8 cellular contexts compared by ENCODE assay signal in the genomic region with DNA sequence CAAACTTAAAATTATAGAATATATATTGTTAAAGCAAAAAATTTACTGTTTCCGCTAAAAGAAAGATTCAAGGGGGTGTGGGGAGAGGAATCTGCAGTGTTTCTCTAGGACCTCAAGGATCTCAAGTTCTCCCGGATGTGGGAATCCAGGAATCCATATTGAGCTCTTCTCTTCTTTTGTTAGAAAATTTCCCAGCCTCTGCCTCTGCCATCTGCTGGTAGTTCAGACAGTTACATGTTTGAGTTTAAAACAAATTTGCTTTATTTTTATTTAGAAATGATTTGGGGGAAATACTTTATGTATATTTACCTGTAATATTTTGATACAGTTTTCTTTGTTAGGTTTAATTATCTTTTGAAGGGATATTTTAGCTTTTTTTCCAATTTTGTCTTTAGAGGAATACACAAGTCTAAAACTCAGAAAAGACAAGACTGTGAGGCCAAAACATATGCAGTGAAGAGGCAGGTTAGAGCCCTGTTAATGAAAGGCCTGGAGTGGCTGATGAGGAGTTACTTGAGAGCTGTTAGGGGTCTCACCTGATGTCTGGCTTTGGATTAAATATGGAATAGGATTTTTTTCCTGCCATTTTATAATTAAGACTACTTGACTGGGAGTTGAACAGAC.
DNase-seq lines count a peak whose midpoint lies in the region; ATAC-seq and TF ChIP-seq lines count a peak whose summit lies in the region.

No MANE protein-coding gene starts in this region.

- intact Hi-C loops in upper lobe of right lung (cut with DNase I), result no loop called here

- H3K9me3 ChIP-seq in SJCRH30 (replicated peaks) (no peaks in the 10 kb centered on the region), upper lobe of right lung (no peaks in the 10 kb centered on the region)

- H3K27ac ChIP-seq in SJCRH30 (no peak overlapping the region), upper lobe of right lung (no peak overlapping the region)

- ATAC-seq in upper lobe of right lung (peak; percentile 46), GM19397 (IDR thresholded peaks at IDR 0.05; ENCODE audit: unreplicated experiment) (no peak), GM18867 (IDR thresholded peaks at IDR 0.05; ENCODE audit: unreplicated experiment) (no peak), HG03432 (IDR thresholded peaks at IDR 0.05; ENCODE audit: unreplicated experiment) (no peak)

- DNase-seq in AG08396 (ENCODE audit: low spot score), result peak; percentile 53
- peak; percentile 27 for DNase-seq in H7
- peak; percentile 22 to 66 for DNase-seq in SJCRH30
- DNase-seq in hepatic stellate cell (ENCODE audit: low spot score), result peak; percentile 53
- no peak for DNase-seq in upper lobe of right lung

- H3K4me1 ChIP-seq in SJCRH30 (peaks cover 2% of the 10 kb centered on the region; the same call in 1 of the 2 replicates), upper lobe of right lung (peaks cover 3% of the 10 kb centered on the region)

- H3K27me3 ChIP-seq in H7 (ENCODE audit: control insufficient read depth, insufficient read depth, low read length) (no peaks in the 10 kb centered on the region), SJCRH30 (no peaks in the 10 kb centered on the region), upper lobe of right lung (no peaks in the 10 kb centered on the region)

- no peak overlapping the region for H3K4me3 ChIP-seq in H7 (ENCODE audit: insufficient read depth, low read depth, low read length)
- no peak overlapping the region for H3K4me3 ChIP-seq in SJCRH30
- no peak overlapping the region for H3K4me3 ChIP-seq in upper lobe of right lung

- peak; percentile 62 for TF ChIP-seq CTCF in upper lobe of right lung (IDR thresholded peaks at IDR 0.05)

- H3K36me3 ChIP-seq in H7 (replicated peaks; ENCODE audit: control insufficient read depth, insufficient read depth, low read length) (no peaks in the 10 kb centered on the region), SJCRH30 (no peaks in the 10 kb centered on the region), upper lobe of right lung (no peaks in the 10 kb centered on the region)
